In the genomic region with DNA sequence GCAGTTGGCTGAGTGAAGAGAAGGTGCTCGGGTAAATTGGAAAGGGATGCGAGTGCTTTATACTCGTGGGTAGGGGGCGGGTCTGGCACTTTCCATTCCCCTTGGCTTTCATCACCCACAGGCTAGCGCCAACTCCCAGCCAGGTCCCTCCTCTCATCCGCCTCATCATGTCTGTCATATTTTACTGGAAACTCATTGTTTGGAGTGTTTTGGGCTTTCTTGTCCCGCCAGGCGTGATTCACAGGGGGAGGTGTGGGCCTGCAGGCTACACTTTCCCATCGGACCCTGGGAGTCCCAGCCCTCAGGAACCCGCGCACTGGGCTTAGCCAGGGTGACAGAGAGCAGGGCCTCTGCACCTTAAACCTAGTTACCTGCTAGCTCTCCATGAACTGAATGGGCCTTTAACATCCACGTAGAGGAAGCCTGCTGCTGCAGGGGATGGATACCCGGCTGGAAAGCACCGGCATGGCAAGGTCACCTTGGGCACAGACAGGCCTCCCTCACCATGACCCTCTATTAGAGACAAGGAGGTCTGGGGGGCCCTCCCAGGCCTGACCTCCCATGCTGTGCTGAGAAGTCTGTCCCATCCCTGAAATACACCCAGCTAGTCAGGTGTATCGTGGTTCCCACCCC, we compare ENCODE assay signal across 17 cellular contexts. TPM values are rescaled to one million over a fixed set of nuclear protein-coding genes. Genes with fewer than 3 reads are reported as not detected.
"Had no signal": no experiment of that assay in that cellular context is flagged by ENCODE, and none has a peak within 500 bp of the region (broad histone marks: within the 10 kb centered on the region; RNA-seq: fewer than 3 reads in every experiment).

KRT14 (minus strand) TSS at position 33 of the 633 bp plus-strand sequence. CDS start 61 bp downstream, outside the sequence.

- H3K4me3 Mint-ChIP-seq: activated naive CD8-positive, alpha-beta T cell treated with anti-CD3 and anti-CD28 coated beads, Interleukin-2, amount 10 ng/mL, durations not matched to agents 7 days and 5 days; activated T-cell treated with anti-CD3 and anti-CD28 coated beads, Interleukin-2, amount 50 U/mL, for 4 hours; stimulated activated memory B cell treated with anti-CD40 and anti-IgM and Interleukin-4, amounts not matched to agents 10 μg/mL and 1 μg/mL and 100 μg/mL, for 72 hours; type B pancreatic cell had no signal

- H3K27ac Mint-ChIP-seq: activated naive CD8-positive, alpha-beta T cell treated with anti-CD3 and anti-CD28 coated beads, Interleukin-2, amount 10 ng/mL, durations not matched to agents 7 days and 5 days; stimulated activated memory B cell treated with anti-CD40 and anti-IgM and Interleukin-4, amounts not matched to agents 10 μg/mL and 1 μg/mL and 100 μg/mL, for 72 hours; type B pancreatic cell had no signal

- DNase-seq: activated CD4-positive, alpha-beta T cell treated with anti-CD3 and anti-CD28 coated beads for 1 hour; activated CD4-positive, alpha-beta T cell treated with anti-CD3 and anti-CD28 coated beads, Interleukin-2, amount 50 U/mL, for 48 hours; activated naive CD8-positive, alpha-beta T cell treated with anti-CD3 and anti-CD28 coated beads, Interleukin-2, amount 10 ng/mL, durations not matched to agents 7 days and 5 days; activated T-cell treated with anti-CD3 and anti-CD28 coated beads, Interleukin-2, amount 50 U/mL, for 4 hours; anterior cingulate cortex; dorsolateral prefrontal cortex; gastrocnemius medialis; heart right ventricle; left ventricle myocardium inferior; mesendoderm; right cardiac atrium; spleen; stimulated activated CD4-positive, alpha-beta T cell treated with anti-CD3 and anti-CD28 coated beads, Interleukin-1b, Interleukin-23, amount 100 ng/mL, for 48 hours had no signal

- H3K27ac ChIP-seq: dorsolateral prefrontal cortex, gastrocnemius medialis, heart right ventricle, left ventricle myocardium inferior, spleen had no signal

- H3K4me1 ChIP-seq: gastrocnemius medialis, heart right ventricle, left ventricle myocardium inferior, spleen had no signal

- ATAC-seq: activated T-cell treated with anti-CD3 and anti-CD28 coated beads, Interleukin-2, amount 50 U/mL, for 4 hours; gastrocnemius medialis; heart right ventricle; right cardiac atrium; SK-N-SH treated with all-trans-retinoic acid at 6 μM for 48 hours; stimulated activated memory B cell treated with anti-CD40 and anti-IgM and Interleukin-4, amounts not matched to agents 10 μg/mL and 1 μg/mL and 100 μg/mL, for 72 hours had no signal

- H3K36me3 ChIP-seq: gastrocnemius medialis, heart right ventricle, left ventricle myocardium inferior, spleen had no signal

- H3K4me3 ChIP-seq: dorsolateral prefrontal cortex, gastrocnemius medialis, heart right ventricle, left ventricle myocardium inferior, spleen had no signal

- H3K36me3 Mint-ChIP-seq: activated naive CD8-positive, alpha-beta T cell treated with anti-CD3 and anti-CD28 coated beads, Interleukin-2, amount 10 ng/mL, durations not matched to agents 7 days and 5 days; stimulated activated memory B cell treated with anti-CD40 and anti-IgM and Interleukin-4, amounts not matched to agents 10 μg/mL and 1 μg/mL and 100 μg/mL, for 72 hours; type B pancreatic cell had no signal

- H3K9me3 Mint-ChIP-seq: activated naive CD8-positive, alpha-beta T cell treated with anti-CD3 and anti-CD28 coated beads, Interleukin-2, amount 10 ng/mL, durations not matched to agents 7 days and 5 days; activated T-cell treated with anti-CD3 and anti-CD28 coated beads, Interleukin-2, amount 50 U/mL, for 4 hours; stimulated activated memory B cell treated with anti-CD40 and anti-IgM and Interleukin-4, amounts not matched to agents 10 μg/mL and 1 μg/mL and 100 μg/mL, for 72 hours had no signal

- H3K4me1 Mint-ChIP-seq: activated naive CD8-positive, alpha-beta T cell treated with anti-CD3 and anti-CD28 coated beads, Interleukin-2, amount 10 ng/mL, durations not matched to agents 7 days and 5 days; stimulated activated memory B cell treated with anti-CD40 and anti-IgM and Interleukin-4, amounts not matched to agents 10 μg/mL and 1 μg/mL and 100 μg/mL, for 72 hours had no signal

- H3K9me3 ChIP-seq: gastrocnemius medialis, heart right ventricle, left ventricle myocardium inferior, spleen had no signal

- H3K27me3 Mint-ChIP-seq: activated naive CD8-positive, alpha-beta T cell treated with anti-CD3 and anti-CD28 coated beads, Interleukin-2, amount 10 ng/mL, durations not matched to agents 7 days and 5 days; type B pancreatic cell had no signal

- H3K27me3 ChIP-seq: gastrocnemius medialis had no signal

RNA-seq across cellular contexts. Expression of gene KRT14, which starts in this region (rescaled TPM):
- total RNA-seq: activated naive CD8-positive, alpha-beta T cell treated with anti-CD3 and anti-CD28 coated beads, Interleukin-2, amount 10 ng/mL, durations not matched to agents 7 days and 5 days; activated T-cell treated with anti-CD3 and anti-CD28 coated beads, Interleukin-2, amount 50 U/mL, for 4 hours; dorsolateral prefrontal cortex; gastrocnemius medialis; heart right ventricle; left ventricle myocardium inferior; right cardiac atrium; T-helper 1 cell treated with Interleukin-12 subunit alpha and Interleukin-12 subunit beta and Interleukin-4 antibody, amounts not matched to agents 30 ng/mL and 1 ng/mL, for 36 hours had no signal
